In the genomic region with DNA sequence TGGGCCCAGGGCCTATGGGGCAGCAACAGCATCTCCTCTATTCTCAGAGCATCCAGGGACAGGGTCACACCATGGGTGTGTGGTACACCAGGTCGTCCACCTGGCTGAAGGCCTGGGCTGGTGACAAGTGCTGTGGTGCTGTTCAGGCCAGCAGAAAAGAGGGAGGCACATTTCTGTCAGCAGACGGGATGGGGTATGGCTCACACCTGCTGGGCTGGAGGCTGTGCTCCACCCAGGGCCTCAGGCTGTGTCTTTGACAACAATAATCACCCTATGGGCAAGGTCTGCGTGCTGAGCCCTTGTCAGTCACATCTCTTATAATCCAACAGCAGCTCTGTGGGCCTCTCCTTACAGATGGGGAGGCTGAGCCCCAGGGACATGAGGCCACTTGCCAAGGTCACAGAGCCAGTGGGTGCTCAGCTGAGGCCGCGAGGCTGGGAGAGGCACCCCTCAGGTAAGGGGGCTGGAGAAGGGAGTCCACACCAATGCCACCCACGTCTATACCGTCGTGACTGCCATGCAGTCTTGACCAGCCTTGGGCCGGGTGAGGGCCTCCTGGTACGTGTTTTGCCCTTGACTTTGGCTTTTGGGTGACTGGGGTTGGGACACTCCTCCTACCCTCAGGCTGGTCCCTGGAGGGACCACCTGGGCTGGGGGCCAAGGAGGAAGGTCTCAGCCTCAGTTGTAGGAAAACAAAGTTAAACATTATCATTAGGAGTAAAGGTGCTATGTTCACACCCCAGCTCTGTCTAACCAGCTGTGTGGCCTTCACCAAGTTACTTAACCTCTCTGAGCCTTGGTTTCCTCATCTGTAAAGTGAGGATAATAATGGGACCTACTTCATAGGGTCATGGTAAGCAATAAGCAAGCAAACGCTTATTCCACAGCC, we compare ENCODE assay signal across 11 cellular contexts. TPM values are rescaled to one million over a fixed set of nuclear protein-coding genes. Genes with fewer than 3 reads are reported as not detected.
DNase-seq lines count a peak whose midpoint lies in the region; ATAC-seq and TF ChIP-seq lines count a peak whose summit lies in the region.
"Had no signal": no experiment of that assay in that cellular context is flagged by ENCODE, and none has a peak within 500 bp of the region (broad histone marks: within the 10 kb centered on the region; RNA-seq: fewer than 3 reads in every experiment).

No MANE protein-coding gene starts in this region.

- H3K36me3 ChIP-seq in neuronal stem cell (replicated peaks in 1 of 2; ENCODE audit: control insufficient read depth in 2 of 2, insufficient read depth in 2 of 2, low read length in 2 of 2) = no peaks in the 10 kb centered on the region
- H3K36me3 ChIP-seq: MG63 had no signal

- H3K4me1 Mint-ChIP-seq in CD14-positive monocyte = peaks cover 13% of the 10 kb centered on the region

- no peak overlapping the region for H2BK12ac ChIP-seq in neuronal stem cell (ENCODE audit: low read length)

- peak overlapping the region; percentile 49 to 67 for H3K27ac ChIP-seq in coronary artery
- no peak overlapping the region for H3K27ac ChIP-seq in neuronal stem cell (replicated peaks; ENCODE audit: low read length)

- peaks cover 0 to 2% (median 0%) of the 10 kb centered on the region in 7 donors for H3K9me3 Mint-ChIP-seq in CD14-positive monocyte
- H3K9me3 Mint-ChIP-seq: T-helper 1 cell treated with Interleukin-12 subunit alpha and Interleukin-12 subunit beta and Interleukin-4 antibody, amounts not matched to agents 30 μg/mL and 1 μg/mL, for 36 hours had no signal

- no CpG with 5 or more reads among the region's 11 CpGs for WGBS in neuronal stem cell (ENCODE audit: extremely low coverage in 2 of 2, insufficient read length in 2 of 2, insufficient replicate concordance in 1 of 2), 2 donors

- no peak overlapping the region for H3K4me3 ChIP-seq in coronary artery
- H3K4me3 ChIP-seq in neuronal stem cell (ENCODE audit: low read length in 2 of 2) = no peak overlapping the region
- H3K4me3 ChIP-seq: MG63 had no signal

- no peak overlapping the region for H3K4me3 Mint-ChIP-seq in CD14-positive monocyte

- H3K4me2 ChIP-seq in neuronal stem cell (ENCODE audit: insufficient read depth, low read length, poor library complexity, severe bottlenecking) = no peak overlapping the region

- H4K8ac ChIP-seq in neuronal stem cell (ENCODE audit: low read depth, low read length) = no peak overlapping the region

- peaks cover 9 to 35% (median 10%) of the 10 kb centered on the region in 3 donors for H3K27me3 Mint-ChIP-seq in CD14-positive monocyte (ENCODE audit: low read depth in 3 of 3)

- peak overlapping the region in 2 of 7 donors; percentile 12 to 69 for H3K27ac Mint-ChIP-seq in CD14-positive monocyte
- H3K27ac Mint-ChIP-seq: T-helper 1 cell treated with Interleukin-12 subunit alpha and Interleukin-12 subunit beta and Interleukin-4 antibody, amounts not matched to agents 30 μg/mL and 1 μg/mL, for 36 hours had no signal

- H4K91ac ChIP-seq in neuronal stem cell (ENCODE audit: low read depth, low read length, poor library complexity) = no peak overlapping the region

- peaks cover 0 to 22% (median 0%) of the 10 kb centered on the region in 3 experiments for H3K27me3 ChIP-seq in neuronal stem cell (ENCODE audit: control insufficient read depth in 3 of 3, insufficient read depth in 3 of 3, low read depth in 1 of 3, low read length in 3 of 3)
- H3K27me3 ChIP-seq: MG63 had no signal

- no peak overlapping the region for H2BK120ac ChIP-seq in neuronal stem cell (ENCODE audit: low read depth, low read length)

- H3K14ac ChIP-seq in neuronal stem cell (ENCODE audit: low read length) = peak overlapping the region; percentile 12

- H3K9me3 ChIP-seq in neuronal stem cell (replicated peaks in 1 of 2; ENCODE audit: control insufficient read depth in 2 of 2, insufficient read depth in 1 of 2, low read depth in 1 of 2, low read length in 2 of 2) = no peaks in the 10 kb centered on the region
- H3K9me3 ChIP-seq: MG63 had no signal

- peak overlapping the region; percentile 69 for H2BK5ac ChIP-seq in neuronal stem cell (ENCODE audit: low read length)

- no peak for TF ChIP-seq CTCF in CD14-positive monocyte (IDR thresholded peaks at IDR 0.05)
- TF ChIP-seq CTCF in coronary artery (IDR thresholded peaks at IDR 0.05) = no peak

- H3K23ac ChIP-seq in neuronal stem cell (ENCODE audit: low read depth, low read length, poor library complexity) = no peak overlapping the region

- H2AK5ac ChIP-seq in neuronal stem cell (ENCODE audit: low read depth, low read length) = peak overlapping the region; percentile 57

- no peaks in the 10 kb centered on the region for H3K36me3 Mint-ChIP-seq in CD14-positive monocyte

- DNase-seq in CD14-positive monocyte (ENCODE audit: low spot score) (peak; percentile 33), ELF-1 (ENCODE audit: low read depth, low spot score) (peak; percentile 56), coronary artery (ENCODE audit: low spot score) (peak; percentile 64), neuronal stem cell (ENCODE audit: low spot score) (no peak), GDM1 (lab: John Stamatoyannopoulos, UW) (no peak), DMS53 treated with DMSO at 0.1 percent for 48 hours (lab: John Stamatoyannopoulos, UW; ENCODE audit: unreplicated experiment) (no peak)
- DNase-seq: MG63; NCI-H226; stimulated activated naive CD8-positive, alpha-beta T cell treated with anti-CD3 and anti-CD28 coated beads, Interleukin-15, Interleukin-2, amounts not matched to agents 100 U/mL and 50 U/mL, for 24 hours had no signal

- H3K4me1 ChIP-seq in neuronal stem cell (ENCODE audit: control insufficient read depth in 2 of 2, insufficient read depth in 1 of 2, low read depth in 1 of 2, low read length in 2 of 2) = peaks cover 11 to 17% of the 10 kb centered on the region in 2 donors

- intact Hi-C loops in CD14-positive monocyte (cut with micrococcal nuclease) = loop anchor here (5.0 to 10.0 kb wide), 3 partner anchors 181 to 431 kb away; no protein-coding TSS in a partner anchor

- H2AFZ ChIP-seq in neuronal stem cell (ENCODE audit: low read length) = no peak overlapping the region

- H3K9ac ChIP-seq in neuronal stem cell (ENCODE audit: low read depth, low read length, poor library complexity) = no peak overlapping the region

- peak overlapping the region; percentile 38 for H3K18ac ChIP-seq in neuronal stem cell (ENCODE audit: low read length)

- no peaks in the 10 kb centered on the region for H3K79me1 ChIP-seq in neuronal stem cell (ENCODE audit: low read depth, low read length)

- H2BK15ac ChIP-seq in neuronal stem cell (ENCODE audit: low read length) = peak overlapping the region; percentile 86

- no peak overlapping the region for H3K4ac ChIP-seq in neuronal stem cell (ENCODE audit: low read length)

- no peak for ATAC-seq in GM18520 (IDR thresholded peaks at IDR 0.05; ENCODE audit: unreplicated experiment)
- ATAC-seq: stimulated activated naive CD8-positive, alpha-beta T cell treated with anti-CD3 and anti-CD28 coated beads, Interleukin-15, Interleukin-2, amounts not matched to agents 100 U/mL and 50 U/mL, for 24 hours had no signal

RNA-seq across cellular contexts. Expression of a gene that starts 5.6 kb away (rescaled TPM):
- 1 to 10 TPM; 2.9 to 4.0 TPM for polyA plus RNA-seq in CD14-positive monocyte
- polyA plus RNA-seq in neuronal stem cell (2013, experiment 1 of 2) = 32.8 TPM
- 32.8 TPM for polyA plus RNA-seq in neuronal stem cell (2013, experiment 2 of 2)

Comparison
In these comparisons a context has a peak if more than half of its experiments do, and no peak if none do; other contexts are left out.
1. DNase-seq: peak in CD14-positive monocyte (single experiment), ELF-1 (single experiment) and coronary artery (single experiment); none in neuronal stem cell (single experiment), GDM1 (single experiment) and DMS53 treated with DMSO at 0.1 percent for 48 hours (single experiment).